1 cellular context compared by ENCODE assay signal in genomic region chr12:46808317-46808716, GRCh38.
TF ChIP-seq lines count a peak whose summit lies in the region.

No MANE protein-coding gene starts in this region.

TF ChIP-seq in HepG2, 621 proteins besides CTCF, POLR2A, EP300 and RAD21 (continued from another document and continues in another):
- TF ChIP-seq, protein P1, sequence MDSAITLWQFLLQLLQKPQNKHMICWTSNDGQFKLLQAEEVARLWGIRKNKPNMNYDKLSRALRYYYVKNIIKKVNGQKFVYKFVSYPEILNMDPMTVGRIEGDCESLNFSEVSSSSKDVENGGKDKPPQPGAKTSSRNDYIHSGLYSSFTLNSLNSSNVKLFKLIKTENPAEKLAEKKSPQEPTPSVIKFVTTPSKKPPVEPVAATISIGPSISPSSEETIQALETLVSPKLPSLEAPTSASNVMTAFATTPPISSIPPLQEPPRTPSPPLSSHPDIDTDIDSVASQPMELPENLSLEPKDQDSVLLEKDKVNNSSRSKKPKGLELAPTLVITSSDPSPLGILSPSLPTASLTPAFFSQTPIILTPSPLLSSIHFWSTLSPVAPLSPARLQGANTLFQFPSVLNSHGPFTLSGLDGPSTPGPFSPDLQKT (CRISPR knock-in tag; IDR thresholded peaks at IDR 0.05; ENCODE audit: borderline replicate concordance), result no peak
- TF ChIP-seq PAWR (CRISPR knock-in tag; IDR thresholded peaks at IDR 0.05; ENCODE audit: borderline replicate concordance) (no peak), SIN3B (IDR thresholded peaks at IDR 0.05; ENCODE audit: low read length) (no peak), KDM3A (CRISPR knock-in tag; IDR thresholded peaks at IDR 0.05; ENCODE audit: low read depth) (no peak), ZNF501 (CRISPR knock-in tag; IDR thresholded peaks at IDR 0.05) (no peak), GLMP (CRISPR knock-in tag; IDR thresholded peaks at IDR 0.05; ENCODE audit: borderline replicate concordance) (no peak), ZFAT (CRISPR knock-in tag; conservative IDR thresholded peaks at IDR 0.05) (no peak), AGO2 (optimal IDR thresholded peaks at IDR 0.05; ENCODE audit: low read depth, low read length) (no peak), HNF4G (IDR thresholded peaks at IDR 0.05; ENCODE audit: borderline replicate concordance, low read depth, low read length) (no peak), HNF4G (CRISPR knock-in tag; IDR thresholded peaks at IDR 0.05; ENCODE audit: borderline replicate concordance, low read depth) (no peak), SALL2 (CRISPR knock-in tag; IDR thresholded peaks at IDR 0.05) (no peak), NBN (conservative IDR thresholded peaks at IDR 0.05) (no peak), SRSF9 (IDR thresholded peaks at IDR 0.05; ENCODE audit: borderline replicate concordance, insufficient read depth, low read depth, low read length, poor library complexity, severe bottlenecking) (no peak), MXI1 (IDR thresholded peaks at IDR 0.05; ENCODE audit: borderline replicate concordance, low read depth, low read length) (no peak), SOX5 (CRISPR knock-in tag; IDR thresholded peaks at IDR 0.05; ENCODE audit: borderline replicate concordance) (peak; percentile 12; the same call in 1 of the 2 replicates), ZMYM2 (CRISPR knock-in tag; IDR thresholded peaks at IDR 0.05) (no peak), ZBTB21 (CRISPR knock-in tag; IDR thresholded peaks at IDR 0.05) (no peak), ZNF777 (CRISPR knock-in tag; IDR thresholded peaks at IDR 0.05) (no peak), RXRB (CRISPR knock-in tag; IDR thresholded peaks at IDR 0.05; ENCODE audit: borderline replicate concordance) (no peak), SAP130 (CRISPR knock-in tag; IDR thresholded peaks at IDR 0.05; ENCODE audit: low read depth) (no peak), ZNF12 (CRISPR knock-in tag; IDR thresholded peaks at IDR 0.05) (no peak), DMAP1 (CRISPR knock-in tag; IDR thresholded peaks at IDR 0.05) (no peak), CEBPG (CRISPR knock-in tag; IDR thresholded peaks at IDR 0.05) (0 out of 2 replicates have a peak, but pooled peaks have one; percentile 56), SRF (IDR thresholded peaks at IDR 0.05; ENCODE audit: low read depth, low read length) (no peak), DMTF1 (CRISPR knock-in tag; IDR thresholded peaks at IDR 0.05) (no peak), IKZF1 (IDR thresholded peaks at IDR 0.05) (no peak), SOX6 (IDR thresholded peaks at IDR 0.05) (no peak), SOX6 (CRISPR knock-in tag; IDR thresholded peaks at IDR 0.05) (peak; percentile 57; the same call in 1 of the 2 replicates), JUNB (CRISPR knock-in tag; IDR thresholded peaks at IDR 0.05; ENCODE audit: borderline replicate concordance) (no peak), POGZ (CRISPR knock-in tag; IDR thresholded peaks at IDR 0.05) (no peak), ZNF430 (CRISPR knock-in tag; IDR thresholded peaks at IDR 0.05) (no peak), MTA3 (CRISPR knock-in tag; IDR thresholded peaks at IDR 0.05) (no peak), CHD2 (IDR thresholded peaks at IDR 0.05; ENCODE audit: low read depth, low read length) (no peak), ZNF720 (CRISPR knock-in tag; IDR thresholded peaks at IDR 0.05) (no peak), SMAD9 (CRISPR knock-in tag; IDR thresholded peaks at IDR 0.05) (no peak), REXO4 (CRISPR knock-in tag; IDR thresholded peaks at IDR 0.05; ENCODE audit: borderline replicate concordance) (no peak), HNRNPLL (IDR thresholded peaks at IDR 0.05; ENCODE audit: low read depth, low read length, poor library complexity, severe bottlenecking) (no peak), BRD4 (CRISPR knock-in tag; IDR thresholded peaks at IDR 0.05) (no peak), THAP11 (CRISPR knock-in tag; IDR thresholded peaks at IDR 0.05) (peak; percentile 39), UBTF (CRISPR knock-in tag; IDR thresholded peaks at IDR 0.05) (no peak), TRIM22 (IDR thresholded peaks at IDR 0.05) (no peak), NFKBIZ (CRISPR knock-in tag; IDR thresholded peaks at IDR 0.05) (no peak), CREM (IDR thresholded peaks at IDR 0.05) (peak; percentile 19; the same call in 1 of the 2 replicates), CREM (CRISPR knock-in tag; IDR thresholded peaks at IDR 0.05) (no peak), KDM5B (CRISPR knock-in tag; IDR thresholded peaks at IDR 0.05; ENCODE audit: borderline replicate concordance) (no peak), ARID3A (IDR thresholded peaks at IDR 0.05; ENCODE audit: low read depth, low read length) (no peak; the same call in 1 of the 2 replicates), MAFF (IDR thresholded peaks at IDR 0.05; ENCODE audit: low read depth, low read length) (no peak)
- TF ChIP-seq, protein P2, sequence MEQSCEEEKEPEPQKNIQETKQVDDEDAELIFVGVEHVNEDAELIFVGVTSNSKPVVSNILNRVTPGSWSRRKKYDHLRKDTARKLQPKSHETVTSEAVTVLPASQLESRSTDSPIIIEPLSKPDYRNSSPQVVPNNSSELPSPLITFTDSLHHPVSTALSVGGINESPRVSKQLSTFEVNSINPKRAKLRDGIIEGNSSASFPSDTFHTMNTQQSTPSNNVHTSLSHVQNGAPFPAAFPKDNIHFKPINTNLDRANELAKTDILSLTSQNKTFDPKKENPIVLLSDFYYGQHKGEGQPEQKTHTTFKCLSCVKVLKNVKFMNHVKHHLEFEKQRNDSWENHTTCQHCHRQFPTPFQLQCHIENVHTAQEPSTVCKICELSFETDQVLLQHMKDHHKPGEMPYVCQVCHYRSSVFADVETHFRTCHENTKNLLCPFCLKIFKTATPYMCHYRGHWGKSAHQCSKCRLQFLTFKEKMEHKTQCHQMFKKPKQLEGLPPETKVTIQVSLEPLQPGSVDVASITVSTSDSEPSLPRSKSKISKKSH (CRISPR knock-in tag; IDR thresholded peaks at IDR 0.05; ENCODE audit: borderline replicate concordance), result no peak
- TF ChIP-seq, protein P3, sequence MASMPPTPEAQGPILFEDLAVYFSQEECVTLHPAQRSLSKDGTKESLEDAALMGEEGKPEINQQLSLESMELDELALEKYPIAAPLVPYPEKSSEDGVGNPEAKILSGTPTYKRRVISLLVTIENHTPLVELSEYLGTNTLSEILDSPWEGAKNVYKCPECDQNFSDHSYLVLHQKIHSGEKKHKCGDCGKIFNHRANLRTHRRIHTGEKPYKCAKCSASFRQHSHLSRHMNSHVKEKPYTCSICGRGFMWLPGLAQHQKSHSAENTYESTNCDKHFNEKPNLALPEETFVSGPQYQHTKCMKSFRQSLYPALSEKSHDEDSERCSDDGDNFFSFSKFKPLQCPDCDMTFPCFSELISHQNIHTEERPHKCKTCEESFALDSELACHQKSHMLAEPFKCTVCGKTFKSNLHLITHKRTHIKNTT (CRISPR knock-in tag; IDR thresholded peaks at IDR 0.05), result no peak
- TF ChIP-seq, protein P4, sequence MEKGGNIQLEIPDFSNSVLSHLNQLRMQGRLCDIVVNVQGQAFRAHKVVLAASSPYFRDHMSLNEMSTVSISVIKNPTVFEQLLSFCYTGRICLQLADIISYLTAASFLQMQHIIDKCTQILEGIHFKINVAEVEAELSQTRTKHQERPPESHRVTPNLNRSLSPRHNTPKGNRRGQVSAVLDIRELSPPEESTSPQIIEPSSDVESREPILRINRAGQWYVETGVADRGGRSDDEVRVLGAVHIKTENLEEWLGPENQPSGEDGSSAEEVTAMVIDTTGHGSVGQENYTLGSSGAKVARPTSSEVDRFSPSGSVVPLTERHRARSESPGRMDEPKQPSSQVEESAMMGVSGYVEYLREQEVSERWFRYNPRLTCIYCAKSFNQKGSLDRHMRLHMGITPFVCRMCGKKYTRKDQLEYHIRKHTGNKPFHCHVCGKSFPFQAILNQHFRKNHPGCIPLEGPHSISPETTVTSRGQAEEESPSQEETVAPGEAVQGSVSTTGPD (CRISPR knock-in tag; IDR thresholded peaks at IDR 0.05), result peak; percentile 68; the same call in 1 of the 2 replicates
- TF ChIP-seq, protein P5, sequence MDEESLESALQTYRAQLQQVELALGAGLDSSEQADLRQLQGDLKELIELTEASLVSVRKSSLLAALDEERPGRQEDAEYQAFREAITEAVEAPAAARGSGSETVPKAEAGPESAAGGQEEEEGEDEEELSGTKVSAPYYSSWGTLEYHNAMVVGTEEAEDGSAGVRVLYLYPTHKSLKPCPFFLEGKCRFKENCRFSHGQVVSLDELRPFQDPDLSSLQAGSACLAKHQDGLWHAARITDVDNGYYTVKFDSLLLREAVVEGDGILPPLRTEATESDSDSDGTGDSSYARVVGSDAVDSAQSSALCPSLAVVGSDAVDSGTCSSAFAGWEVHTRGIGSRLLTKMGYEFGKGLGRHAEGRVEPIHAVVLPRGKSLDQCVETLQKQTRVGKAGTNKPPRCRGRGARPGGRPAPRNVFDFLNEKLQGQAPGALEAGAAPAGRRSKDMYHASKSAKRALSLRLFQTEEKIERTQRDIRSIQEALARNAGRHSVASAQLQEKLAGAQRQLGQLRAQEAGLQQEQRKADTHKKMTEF (CRISPR knock-in tag; IDR thresholded peaks at IDR 0.05), result peak; percentile 26; the same call in 1 of the 2 replicates
- TF ChIP-seq, protein P6, sequence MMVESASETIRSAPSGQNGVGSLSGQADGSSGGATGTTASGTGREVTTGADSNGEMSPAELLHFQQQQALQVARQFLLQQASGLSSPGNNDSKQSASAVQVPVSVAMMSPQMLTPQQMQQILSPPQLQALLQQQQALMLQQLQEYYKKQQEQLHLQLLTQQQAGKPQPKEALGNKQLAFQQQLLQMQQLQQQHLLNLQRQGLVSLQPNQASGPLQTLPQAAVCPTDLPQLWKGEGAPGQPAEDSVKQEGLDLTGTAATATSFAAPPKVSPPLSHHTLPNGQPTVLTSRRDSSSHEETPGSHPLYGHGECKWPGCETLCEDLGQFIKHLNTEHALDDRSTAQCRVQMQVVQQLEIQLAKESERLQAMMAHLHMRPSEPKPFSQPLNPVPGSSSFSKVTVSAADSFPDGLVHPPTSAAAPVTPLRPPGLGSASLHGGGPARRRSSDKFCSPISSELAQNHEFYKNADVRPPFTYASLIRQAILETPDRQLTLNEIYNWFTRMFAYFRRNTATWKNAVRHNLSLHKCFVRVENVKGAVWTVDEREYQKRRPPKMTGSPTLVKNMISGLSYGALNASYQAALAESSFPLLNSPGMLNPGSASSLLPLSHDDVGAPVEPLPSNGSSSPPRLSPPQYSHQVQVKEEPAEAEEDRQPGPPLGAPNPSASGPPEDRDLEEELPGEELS (CRISPR knock-in tag; IDR thresholded peaks at IDR 0.05), result peak; percentile 36; the same call in 1 of the 2 replicates
